13 cellular contexts compared by ENCODE assay signal in the genomic region with DNA sequence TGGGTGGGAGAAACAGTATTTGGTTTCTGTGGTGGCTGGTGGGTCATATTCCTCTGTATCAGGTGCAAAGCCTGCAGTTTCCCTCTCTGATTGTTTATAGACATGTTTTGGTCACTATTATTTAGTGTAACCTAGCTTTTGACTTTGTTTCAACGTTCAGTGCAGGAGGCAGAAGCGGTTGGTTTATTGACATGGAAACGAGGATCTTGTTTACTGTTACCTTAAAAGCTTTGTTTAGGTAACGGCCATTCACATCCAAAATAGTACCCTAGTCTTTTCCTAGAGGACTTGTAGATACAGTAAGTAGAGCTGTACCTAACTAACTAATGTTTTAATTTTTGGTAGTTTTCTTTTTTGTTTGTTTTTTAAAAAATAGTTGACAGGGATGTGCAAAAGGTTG. TPM values are rescaled to one million over a fixed set of nuclear protein-coding genes. Genes with fewer than 3 reads are reported as not detected.
DNase-seq lines count a peak whose midpoint lies in the region; ATAC-seq, FAIRE-seq and TF ChIP-seq lines count a peak whose summit lies in the region.
"Had no signal": no experiment of that assay in that cellular context is flagged by ENCODE, and none has a peak within 500 bp of the region (broad histone marks: within the 10 kb centered on the region; RNA-seq: fewer than 3 reads in every experiment).

No MANE protein-coding gene starts in this region.

- peak overlapping the region; percentile 86 for H3K4me3 Mint-ChIP-seq in activated T-cell treated with anti-CD3 and anti-CD28 coated beads, Interleukin-2, amount 50 U/mL, for 24 hours
- no peak overlapping the region for H3K4me3 Mint-ChIP-seq in activated T-cell treated with anti-CD3 and anti-CD28 coated beads, Interleukin-2, amount 50 U/mL, for 4 hours

- peaks cover 11 to 13% of the 10 kb centered on the region in 2 experiments for H4K20me1 ChIP-seq in H1 (replicated peaks in 1 of 2; ENCODE audit: control insufficient read depth in 1 of 2, insufficient read depth in 2 of 2, low read length in 2 of 2)

- no peaks in the 10 kb centered on the region for H3K9me3 Mint-ChIP-seq in activated T-cell treated with anti-CD3 and anti-CD28 coated beads, Interleukin-2, amount 50 U/mL, for 24 hours
- no peaks in the 10 kb centered on the region for H3K9me3 Mint-ChIP-seq in activated T-cell treated with anti-CD3 and anti-CD28 coated beads, Interleukin-2, amount 50 U/mL, for 4 hours

- H3K9me3 ChIP-seq in H1 (ENCODE audit: insufficient read depth in 2 of 2, low read depth in 1 of 2, low read length in 1 of 2) = no peaks in the 10 kb centered on the region
- no peaks in the 10 kb centered on the region for H3K9me3 ChIP-seq in gastrocnemius medialis
- H3K9me3 ChIP-seq: lower lobe of right lung had no signal

- no peak overlapping the region for H2BK20ac ChIP-seq in H1 (ENCODE audit: low read length)

- peaks cover 7% of the 10 kb centered on the region for H3K79me1 ChIP-seq in H1 (ENCODE audit: low read depth, low read length)

- H3K36me3 Mint-ChIP-seq in activated T-cell treated with anti-CD3 and anti-CD28 coated beads, Interleukin-2, amount 50 U/mL, for 24 hours (ENCODE audit: low read depth) = peaks cover 76% of the 10 kb centered on the region
- peaks cover 38% of the 10 kb centered on the region for H3K36me3 Mint-ChIP-seq in activated T-cell treated with anti-CD3 and anti-CD28 coated beads, Interleukin-2, amount 50 U/mL, for 4 hours (ENCODE audit: insufficient read depth)

- H4K8ac ChIP-seq in H1 (ENCODE audit: extremely low read depth, insufficient read depth, low read length) = no peak overlapping the region

- H3K4me2 ChIP-seq in H1 (ENCODE audit: insufficient read depth in 1 of 2, low read depth in 2 of 2, low read length in 2 of 2) = peak overlapping the region; percentile 79 to 99

- no peak for TF ChIP-seq POLR2A in H1 (IDR thresholded peaks at IDR 0.05; ENCODE audit: control extremely low read depth in 1 of 2, low read depth in 2 of 2, low read length in 2 of 2)
- TF ChIP-seq POLR2A in gastrocnemius medialis (IDR thresholded peaks at IDR 0.05) = no peak

- H3K27me3 Mint-ChIP-seq in activated T-cell treated with anti-CD3 and anti-CD28 coated beads, Interleukin-2, amount 50 U/mL, for 24 hours = no peaks in the 10 kb centered on the region
- H3K27me3 Mint-ChIP-seq in activated T-cell treated with anti-CD3 and anti-CD28 coated beads, Interleukin-2, amount 50 U/mL, for 4 hours (ENCODE audit: low read depth) = no peaks in the 10 kb centered on the region

- H3K9ac ChIP-seq in H1 (replicated peaks in 1 of 4; ENCODE audit: extremely low read depth in 1 of 4, low read depth in 3 of 4, low read length in 3 of 4) = peak overlapping the region in 3 of 4 experiments; percentile 34 to 42 (median 35); a peak in 4 of 7 replicates

- no peak for DNase-seq in activated T-cell treated with anti-CD3 and anti-CD28 coated beads, Interleukin-2, amount 50 U/mL, for 24 hours
- DNase-seq in activated T-cell treated with anti-CD3 and anti-CD28 coated beads, Interleukin-2, amount 50 U/mL, for 4 hours = no peak
- DNase-seq in NCI-H774 (lab: John Stamatoyannopoulos, UW) (peak; percentile 33), H1 (ENCODE audit: low read depth in 1 of 2, low spot score in 2 of 2) (peak in 1 of 2 experiments; percentile 42), gastrocnemius medialis (no peak), NCI-H128 (lab: John Stamatoyannopoulos, UW; ENCODE audit: unreplicated experiment) (no peak)
- no peak for DNase-seq in stimulated activated CD4-positive, alpha-beta T cell treated with anti-CD3 and anti-CD28 coated beads, Interleukin-4, amount 100 ng/mL, for 1 hour
- DNase-seq: foreskin melanocyte; lower lobe of right lung; stimulated activated CD8-positive, alpha-beta memory T cell treated with anti-CD3 and anti-CD28 coated beads, Interleukin-4, amount 100 ng/mL, for 48 hours had no signal

- CTCF ChIA-PET in H1 (lab: Charles Lee; ENCODE audit: partially characterized antibody) = interaction anchor here (0.6 to 2.9 kb wide), 9 partner anchors 12 to 216 kb away, joined by 3 to 15 read pairs (median 4); no protein-coding TSS in a partner anchor

- peaks cover 0 to 54% of the 10 kb centered on the region in 2 experiments; a peak in 2 of 4 replicates for H3K79me2 ChIP-seq in H1 (ENCODE audit: control insufficient read depth in 1 of 2, insufficient read depth in 2 of 2, low read length in 2 of 2)

- no peak for ATAC-seq in activated T-cell treated with anti-CD3 and anti-CD28 coated beads, Interleukin-2, amount 50 U/mL, for 4 hours
- no peak for ATAC-seq in gastrocnemius medialis
- ATAC-seq in GM21529 (IDR thresholded peaks at IDR 0.05; ENCODE audit: unreplicated experiment) = no peak
- ATAC-seq: lower lobe of right lung had no signal

- H3K4me1 Mint-ChIP-seq in activated T-cell treated with anti-CD3 and anti-CD28 coated beads, Interleukin-2, amount 50 U/mL, for 24 hours (ENCODE audit: low read depth) = peaks cover 71% of the 10 kb centered on the region
- peaks cover 66% of the 10 kb centered on the region for H3K4me1 Mint-ChIP-seq in activated T-cell treated with anti-CD3 and anti-CD28 coated beads, Interleukin-2, amount 50 U/mL, for 4 hours (ENCODE audit: low read depth)

- TF ChIP-seq CTCF in H1 (IDR thresholded peaks at IDR 0.05; ENCODE audit: control extremely low read depth in 1 of 3, insufficient read depth in 1 of 3, low read depth in 1 of 3, low read length in 3 of 3) (no peak), gastrocnemius medialis (IDR thresholded peaks at IDR 0.05 in 4 of 5, conservative IDR thresholded peaks at IDR 0.05 in 1 of 5) (no peak)

- H3K14ac ChIP-seq in H1 (ENCODE audit: insufficient read length) = no peak overlapping the region

- H3K4me3 ChIP-seq in H1 (ENCODE audit: extremely low read depth in 1 of 4, insufficient read depth in 2 of 4, low read depth in 3 of 4, low read length in 4 of 4) (peak overlapping the region; percentile 20 to 94 (median 50); a peak in 5 of 8 replicates), gastrocnemius medialis (no peak overlapping the region)
- H3K4me3 ChIP-seq: lower lobe of right lung had no signal

- H2BK120ac ChIP-seq in H1 (replicated peaks; ENCODE audit: low read depth, low read length) = no peak overlapping the region

- no peak overlapping the region for H4K91ac ChIP-seq in H1 (replicated peaks; ENCODE audit: insufficient read length, low read length)

- no peak overlapping the region for H3K23ac ChIP-seq in H1 (ENCODE audit: insufficient read length)

- in situ Hi-C loops in gastrocnemius medialis (cut with MboI; ENCODE audit: low sequenced_read_pairs in 4 of 4) = loop anchor here in 1 of 4 donors (25.0 kb wide), 1 partner anchor 727 kb away; the partner anchor contains the start of gene VEZF1

- no peak overlapping the region; the same call in 1 of the 2 replicates for H2BK12ac ChIP-seq in H1 (ENCODE audit: low read depth, low read length)

- no peak overlapping the region for H2BK15ac ChIP-seq in H1 (ENCODE audit: low read length)

- intact Hi-C loops in gastrocnemius medialis (cut with DNase I; ENCODE audit: low total_unique reads) = loop anchor here (5.0 to 10.0 kb wide), 3 partner anchors 142 to 825 kb away; partner anchors contain the start of gene DYNLL2

- no peak overlapping the region for H4K5ac ChIP-seq in H1 (ENCODE audit: insufficient read length, low read depth, low read length)

- no peak overlapping the region for H3K56ac ChIP-seq in H1 (replicated peaks; ENCODE audit: insufficient read length, low read depth, low read length)

- peaks cover 2 to 6% (median 5%) of the 10 kb centered on the region in 4 experiments; a peak in 6 of 7 replicates for H3K27me3 ChIP-seq in H1 (replicated peaks in 1 of 4; ENCODE audit: control insufficient read depth in 3 of 4, extremely low read depth in 1 of 4, insufficient read depth in 3 of 4, low read length in 3 of 4)
- no peaks in the 10 kb centered on the region for H3K27me3 ChIP-seq in gastrocnemius medialis

- H3K36me3 ChIP-seq in H1 (ENCODE audit: control insufficient read depth in 2 of 4, insufficient read depth in 4 of 4, low read length in 3 of 4) = peaks cover 10 to 51% (median 25%) of the 10 kb centered on the region in 4 experiments; a peak in 7 of 8 replicates
- peaks cover 0 to 19% of the 10 kb centered on the region in 2 donors for H3K36me3 ChIP-seq in gastrocnemius medialis

- H2AFZ ChIP-seq in H1 (ENCODE audit: low read length) = no peak overlapping the region

- peaks cover 17% of the 10 kb centered on the region for H3K23me2 ChIP-seq in H1 (ENCODE audit: low read depth, low read length)

- H3K4me1 ChIP-seq in H1 (replicated peaks in 1 of 4; ENCODE audit: control insufficient read depth in 3 of 4, insufficient read depth in 4 of 4, low read length in 3 of 4) (peaks cover 2 to 34% (median 6%) of the 10 kb centered on the region in 4 experiments; a peak in 6 of 7 replicates), gastrocnemius medialis (peaks cover 35 to 63% of the 10 kb centered on the region in 2 donors)

- POLR2A ChIA-PET in H1 (lab: Charles Lee; ENCODE audit: partially characterized antibody) = interaction anchor here (1.3 to 5.3 kb wide), 5 partner anchors 8 to 29 kb away, joined by 3 to 22 read pairs (median 4); no protein-coding TSS in a partner anchor

- peak overlapping the region; percentile 70; the same call in 1 of the 2 replicates for H2AK5ac ChIP-seq in H1 (ENCODE audit: low read depth, low read length)

- 7% methylated on average over 4 of the region's 4 CpGs; no CpG with 5 or more reads in 1 of the 2 experiments for WGBS in H1 (ENCODE audit: extremely low coverage in 1 of 2, insufficient coverage in 1 of 2, insufficient read length in 1 of 2, insufficient replicate concordance in 2 of 2, low coverage in 1 of 2, low lambda C conversion rate in 2 of 2, missing lambda C conversion rate in 1 of 2), 2 experiments

- H3K27ac ChIP-seq in H1 (ENCODE audit: low read depth, low read length) (peak overlapping the region; percentile 53), gastrocnemius medialis (peak overlapping the region; percentile 86 to 98 (median 96))
- H3K27ac ChIP-seq: lower lobe of right lung had no signal

- no peak overlapping the region for H2BK5ac ChIP-seq in H1 (ENCODE audit: low read depth, low read length)

- TF ChIP-seq RAD21 in H1 (IDR thresholded peaks at IDR 0.05 in 1 of 2, conservative IDR thresholded peaks at IDR 0.05 in 1 of 2; ENCODE audit: low read depth in 2 of 2, low read length in 2 of 2) = no peak

- H3K27ac Mint-ChIP-seq in activated T-cell treated with anti-CD3 and anti-CD28 coated beads, Interleukin-2, amount 50 U/mL, for 24 hours = peak overlapping the region; percentile 9

- FAIRE-seq in H1 (lab: Jason Lieb, UNC) = no peak
- FAIRE-seq: colon, H54 had no signal

- no peak overlapping the region for H3K4ac ChIP-seq in H1 (replicated peaks; ENCODE audit: insufficient read length, low read depth, low read length)

- peak overlapping the region; percentile 21; the same call in 1 of the 2 replicates for H3K18ac ChIP-seq in H1 (ENCODE audit: extremely low read depth, low read length)

- peak in 1 of 2 experiments; percentile 84; a peak in 1 of 3 replicates for TF ChIP-seq EP300 in H1 (IDR thresholded peaks at IDR 0.05; ENCODE audit: borderline replicate concordance in 1 of 2, low read depth in 2 of 2, low read length in 2 of 2)

RNA-seq across cellular contexts. Expression of gene MSI2, which starts 3.5 kb away (rescaled TPM):
- 10 to 100 TPM; 40.6 to 56.2 (median 54.3) TPM for total RNA-seq in activated T-cell treated with anti-CD3 and anti-CD28 coated beads, Interleukin-2, amount 50 U/mL, for 4 hours
- total RNA-seq in H1 (2021; fragmentation: NEBNext Ultra II Directional; extraction: Animal tissue kit (Norgen Biotek cat#: 25700)) = 73.1 and 80.6 TPM in 2 replicates
- polyA plus RNA-seq in H1 (2011; rRNA removed) = 36.7 and 50.7 TPM in 2 replicates
- polyA plus RNA-seq in H1 (2011; cell fraction: cytosol; rRNA removed) = 42.1 TPM
- 128 TPM for polyA plus RNA-seq in H1 (2011; cell fraction: nucleus; rRNA removed)
- polyA plus RNA-seq in H1 (2012, experiment 1 of 2) = 44.3 to 54.1 TPM (median 46.9 TPM) in 4 replicates
- polyA plus RNA-seq in H1 (2012, experiment 2 of 2) = 9.0 TPM
- 27.9 TPM for polyA plus RNA-seq in H1 (2013, experiment 1 of 2)
- 25.3 TPM for polyA plus RNA-seq in H1 (2013, experiment 2 of 2)
- 115 and 134 TPM in 2 replicates for polyA minus RNA-seq in H1 (2011; rRNA and poly(A)+ RNA removed)
- 52.1 TPM for polyA minus RNA-seq in H1 (2011; cell fraction: cytosol; rRNA and poly(A)+ RNA removed)
- polyA minus RNA-seq in H1 (2011; cell fraction: nucleus; rRNA and poly(A)+ RNA removed) = 164 TPM
- total RNA-seq in gastrocnemius medialis = 10 to 100 TPM; 33.1 to 66.2 (median 48.5) TPM

Comparison
In these comparisons a context has a peak if more than half of its experiments do, and no peak if none do; other contexts are left out.
1. H3K4me3 ChIP-seq: peak in H1 (4 of 4); none in gastrocnemius medialis (0 of 4).